In the genomic region with DNA sequence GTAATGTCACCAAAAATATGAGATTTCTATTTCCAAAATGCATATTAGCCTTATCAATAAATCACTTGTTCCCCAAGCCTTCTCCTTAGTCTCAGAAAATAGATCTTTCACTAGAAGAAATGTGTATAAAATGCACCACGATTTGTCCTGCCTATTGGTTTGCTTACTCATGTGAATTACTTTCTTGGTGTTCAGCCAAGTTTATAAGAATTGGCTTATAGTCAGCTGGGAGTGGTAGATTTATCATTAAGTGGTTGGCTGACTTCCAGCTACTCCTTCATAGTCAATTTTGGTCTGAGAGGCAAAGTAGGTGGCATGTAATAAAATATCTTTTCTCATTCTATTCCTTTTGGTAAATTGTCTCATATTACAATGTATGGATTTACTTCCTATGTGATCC, we compare ENCODE assay signal across 15 cellular contexts. TPM values are rescaled to one million over a fixed set of nuclear protein-coding genes. Genes with fewer than 3 reads are reported as not detected.
DNase-seq lines count a peak whose midpoint lies in the region; ATAC-seq and TF ChIP-seq lines count a peak whose summit lies in the region.
"Had no signal": no experiment of that assay in that cellular context is flagged by ENCODE, and none has a peak within 500 bp of the region (broad histone marks: within the 10 kb centered on the region; RNA-seq: fewer than 3 reads in every experiment).

No MANE protein-coding gene starts in this region.

- no peaks in the 10 kb centered on the region for H3K4me1 Mint-ChIP-seq in CD4-positive, alpha-beta T cell (ENCODE audit: low read depth)
- H3K4me1 Mint-ChIP-seq: brain; naive thymus-derived CD8-positive, alpha-beta T cell had no signal

- no peak overlapping the region for H3K27ac Mint-ChIP-seq in CD4-positive, alpha-beta T cell
- H3K27ac Mint-ChIP-seq: brain; naive thymus-derived CD8-positive, alpha-beta T cell had no signal

- POLR2A ChIA-PET in CD4-positive, alpha-beta T cell (lab: Charles Lee) = no interaction called here

- H3K4me3 ChIP-seq in epithelial cell of esophagus (ENCODE audit: low read length) = peak overlapping the region; percentile 51
- H3K4me3 ChIP-seq: tibial artery had no signal

- TF ChIP-seq CTCF in epithelial cell of esophagus (IDR thresholded peaks at IDR 0.05; ENCODE audit: insufficient read depth, low read depth, low read length, missing control alignments) = no peak
- no peak for TF ChIP-seq CTCF in CD4-positive, alpha-beta T cell (IDR thresholded peaks at IDR 0.05)

- H3K9me3 Mint-ChIP-seq in CD4-positive, alpha-beta T cell = no peaks in the 10 kb centered on the region
- H3K9me3 Mint-ChIP-seq: brain; naive thymus-derived CD8-positive, alpha-beta T cell had no signal

- H3K4me3 Mint-ChIP-seq in CD4-positive, alpha-beta T cell = no peak overlapping the region
- H3K4me3 Mint-ChIP-seq: brain; naive thymus-derived CD8-positive, alpha-beta T cell had no signal

- DNase-seq in DMS53 (lab: John Stamatoyannopoulos, UW) (peak; percentile 19), DMS53 treated with DMSO at 0.1 percent for 48 hours (lab: John Stamatoyannopoulos, UW; ENCODE audit: unreplicated experiment) (no peak), NCI-H82 treated with DMSO at 0.1 percent for 48 hours (lab: John Stamatoyannopoulos, UW; ENCODE audit: unreplicated experiment) (peak; percentile 4), epithelial cell of esophagus (ENCODE audit: low read depth) (peak; percentile 90), renal cortical epithelial cell (ENCODE audit: low read depth) (peak; percentile 89)
- DNase-seq in activated CD4-positive, alpha-beta T cell treated with anti-CD3 and anti-CD28 coated beads, Interleukin-2, amount 50 U/mL, for 4 hours = no peak
- DNase-seq in CD4-positive, alpha-beta T cell = no peak
- DNase-seq: DMS 273 treated with DMSO at 0.1 percent for 48 hours; naive thymus-derived CD8-positive, alpha-beta T cell; NCI-H526; tibial artery had no signal

- H3K36me3 Mint-ChIP-seq in CD4-positive, alpha-beta T cell (ENCODE audit: low read depth) = no peaks in the 10 kb centered on the region
- H3K36me3 Mint-ChIP-seq: brain had no signal

- no peak overlapping the region for H3K27ac ChIP-seq in CD4-positive, alpha-beta T cell (ENCODE audit: low read depth, low read length)
- H3K27ac ChIP-seq: 22Rv1, KMS-11, tibial artery had no signal

- no peaks in the 10 kb centered on the region for H3K9me3 ChIP-seq in CD4-positive, alpha-beta T cell (ENCODE audit: control insufficient read depth, low read length)
- H3K9me3 ChIP-seq: tibial artery had no signal

- H3K27me3 Mint-ChIP-seq in CD4-positive, alpha-beta T cell = no peaks in the 10 kb centered on the region
- H3K27me3 Mint-ChIP-seq: naive thymus-derived CD8-positive, alpha-beta T cell had no signal

- no peaks in the 10 kb centered on the region for H3K27me3 ChIP-seq in CD4-positive, alpha-beta T cell (ENCODE audit: control insufficient read depth, insufficient read depth, low read length)
- H3K27me3 ChIP-seq: tibial artery had no signal

- CTCF ChIA-PET in CD4-positive, alpha-beta T cell (lab: Charles Lee) = no interaction called here

- intact Hi-C loops in CD4-positive, alpha-beta T cell (cut with DNase I, micrococcal nuclease) = no loop called here

- ATAC-seq in GM18907 (IDR thresholded peaks at IDR 0.05; ENCODE audit: unreplicated experiment) = no peak
- no peak for ATAC-seq in CD4-positive, alpha-beta T cell (ENCODE audit: poor library complexity)
- ATAC-seq: naive thymus-derived CD8-positive, alpha-beta T cell had no signal

RNA-seq across cellular contexts. Expression of a gene that starts 1.3 kb away (rescaled TPM):
- 0.30 TPM in 1 of 2 replicates, not detected in the other for total RNA-seq in renal cortical epithelial cell
- total RNA-seq in CD4-positive, alpha-beta T cell = not detected
- total RNA-seq: naive thymus-derived CD8-positive, alpha-beta T cell had no signal

Comparison
In these comparisons a context has a peak if more than half of its experiments do, and no peak if none do; other contexts are left out.
1. DNase-seq: peak in DMS53 (single experiment), NCI-H82 treated with DMSO at 0.1 percent for 48 hours (single experiment), epithelial cell of esophagus (single experiment) and renal cortical epithelial cell (single experiment); none in DMS53 treated with DMSO at 0.1 percent for 48 hours (single experiment), activated CD4-positive, alpha-beta T cell treated with anti-CD3 and anti-CD28 coated beads, Interleukin-2, amount 50 U/mL, for 4 hours (0 of 2) and CD4-positive, alpha-beta T cell (0 of 10).